ENCODE assay signal across 12 cellular contexts in genomic region chr14:96267336-96267735, GRCh38. TPM values are rescaled to one million over a fixed set of nuclear protein-coding genes. Genes with fewer than 3 reads are reported as not detected.
A peak's percentile ranks its signal among the peaks of the same experiment; 100 is the strongest.
DNase-seq lines count a peak whose midpoint lies in the region; ATAC-seq and TF ChIP-seq lines count a peak whose summit lies in the region.
"Had no signal": no experiment of that assay in that cellular context is flagged by ENCODE, and none has a peak within 500 bp of the region (broad histone marks: within the 10 kb centered on the region; RNA-seq: fewer than 3 reads in every experiment).

No MANE protein-coding gene starts in this region.

- no peak for TF ChIP-seq CTCF in epithelial cell of esophagus (IDR thresholded peaks at IDR 0.05; ENCODE audit: insufficient read depth, low read depth, low read length, missing control alignments)

- intact Hi-C loops in sciatic nerve (cut with DNase I) = no loop called here

- H3K9me3 Mint-ChIP-seq in T-cell = peaks cover 0 to 6% (median under 1%) of the 10 kb centered on the region in 3 donors

- H3K4me3 ChIP-seq in epithelial cell of esophagus (ENCODE audit: low read length) = no peak overlapping the region
- H3K4me3 ChIP-seq: stomach had no signal

- H3K4me3 Mint-ChIP-seq in T-cell = no peak overlapping the region
- H3K4me3 Mint-ChIP-seq: activated CD8-positive, alpha-beta T cell treated with anti-CD3 and anti-CD28 coated beads, Interleukin-2, amount 10 ng/mL, durations not matched to agents 7 days and 5 days had no signal

- H3K4me1 Mint-ChIP-seq in T-cell = no peaks in the 10 kb centered on the region

- POLR2A ChIA-PET in T-cell (lab: Charles Lee) = no interaction called here

- no peaks in the 10 kb centered on the region for H3K36me3 Mint-ChIP-seq in T-cell

- H3K27me3 Mint-ChIP-seq in T-cell = peaks cover 12 to 13% of the 10 kb centered on the region in 2 donors

- CTCF ChIA-PET in T-cell (lab: Charles Lee) = no interaction called here

- no peak overlapping the region for H3K27ac Mint-ChIP-seq in T-cell
- H3K27ac Mint-ChIP-seq: activated CD8-positive, alpha-beta T cell treated with anti-CD3 and anti-CD28 coated beads, Interleukin-2, amount 10 ng/mL, durations not matched to agents 7 days and 5 days had no signal

- DNase-seq in H4 (ENCODE audit: low spot score) (peak; percentile 72), NCI-H510A (lab: John Stamatoyannopoulos, UW) (peak; percentile 60), epithelial cell of esophagus (ENCODE audit: low read depth) (peak; percentile 96), sciatic nerve (ENCODE audit: low spot score) (no peak), T-cell (no peak)
- DNase-seq: activated CD8-positive, alpha-beta T cell treated with anti-CD3 and anti-CD28 coated beads, Interleukin-2, amount 10 ng/mL, durations not matched to agents 7 days and 5 days; caudate nucleus; stomach had no signal

- ATAC-seq in sciatic nerve (peak; percentile 19), HG03342 (IDR thresholded peaks at IDR 0.05; ENCODE audit: unreplicated experiment) (no peak), HG02981 (IDR thresholded peaks at IDR 0.05; ENCODE audit: unreplicated experiment) (no peak), T-cell (replicated peaks in 1 of 4) (no peak), HG03135 (IDR thresholded peaks at IDR 0.05; ENCODE audit: unreplicated experiment) (no peak)
- ATAC-seq: activated CD8-positive, alpha-beta T cell treated with anti-CD3 and anti-CD28 coated beads, Interleukin-2, amount 10 ng/mL, durations not matched to agents 7 days and 5 days had no signal

RNA-seq across cellular contexts. Expression of gene BDKRB1, which starts 11.3 kb away (rescaled TPM):
- 0.19 and 0.41 TPM in 2 replicates for total RNA-seq in H4 (2014; rRNA removed; shearing (Covaris generic))
- 3.6 TPM for total RNA-seq in sciatic nerve
- total RNA-seq in T-cell = not detected
- total RNA-seq: activated CD8-positive, alpha-beta T cell treated with anti-CD3 and anti-CD28 coated beads, Interleukin-2, amount 10 ng/mL, durations not matched to agents 7 days and 5 days; skeletal muscle tissue had no signal

Comparison
In these comparisons a context has a peak if more than half of its experiments do, and no peak if none do; other contexts are left out.
1. DNase-seq: peak in H4 (single experiment), NCI-H510A (single experiment) and epithelial cell of esophagus (single experiment); none in sciatic nerve (single experiment) and T-cell (0 of 34).